ENCODE assay signal across 12 cellular contexts in the genomic region with DNA sequence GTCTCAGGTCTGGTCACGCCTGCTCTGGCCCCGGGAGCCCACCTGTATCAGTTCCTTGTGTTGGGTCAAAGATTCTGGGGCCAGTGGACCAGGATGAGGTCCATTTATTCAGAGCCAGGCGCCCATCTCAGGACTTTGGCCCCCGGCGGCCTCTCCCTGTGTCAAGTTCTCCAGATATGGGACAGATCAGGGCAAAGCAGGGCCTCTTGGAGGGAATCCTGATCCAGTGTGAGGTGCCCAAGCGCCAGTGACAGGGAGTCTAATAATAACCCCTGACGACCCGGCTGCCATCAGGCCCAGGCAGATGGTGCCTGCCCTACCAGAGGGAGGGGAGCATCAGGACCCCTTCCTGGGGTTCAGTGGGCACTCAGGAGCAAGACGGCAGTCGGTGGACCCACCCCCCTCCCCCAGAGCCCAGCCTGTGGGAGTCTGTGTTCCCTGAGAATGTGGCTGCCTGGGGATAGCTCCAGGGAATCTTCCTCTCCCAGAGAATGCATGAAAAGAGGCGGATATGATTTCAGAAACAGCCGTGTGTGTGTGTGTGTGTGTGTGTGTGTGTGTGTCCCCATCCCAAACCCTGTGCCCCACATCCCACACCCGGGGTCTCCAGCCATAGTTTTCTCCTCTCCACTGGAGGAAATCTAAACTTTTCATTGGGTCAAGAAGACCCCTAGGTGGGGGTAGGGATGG. TPM values are rescaled to one million over a fixed set of nuclear protein-coding genes. Genes with fewer than 3 reads are reported as not detected.
DNase-seq lines count a peak whose midpoint lies in the region; ATAC-seq and TF ChIP-seq lines count a peak whose summit lies in the region.
"Had no signal": no experiment of that assay in that cellular context is flagged by ENCODE, and none has a peak within 500 bp of the region (broad histone marks: within the 10 kb centered on the region; RNA-seq: fewer than 3 reads in every experiment).

No MANE protein-coding gene starts in this region.

- peak overlapping the region; percentile 54 to 74 (median 64) for H3K4me3 ChIP-seq in BLaER1 treated with 17β-estradiol and CSF1 and Interleukin-3, amounts not matched to agents 10 nM and 100 nM
- H3K4me3 ChIP-seq in HEK293 (ENCODE audit: low read depth, low read length): no peak overlapping the region

- no peaks in the 10 kb centered on the region for H3K9me3 ChIP-seq in BLaER1 treated with 17β-estradiol and CSF1 and Interleukin-3, amounts not matched to agents 10 nM and 100 nM (replicated peaks in 1 of 11)
- no peaks in the 10 kb centered on the region for H3K9me3 ChIP-seq in HEK293 (ENCODE audit: control insufficient read depth, insufficient read depth, low read depth, low read length)

- H3K27me3 Mint-ChIP-seq in central memory CD8-positive, alpha-beta T cell: no peaks in the 10 kb centered on the region
- H3K27me3 Mint-ChIP-seq in natural killer cell (ENCODE audit: low read depth in 2 of 2): no peaks in the 10 kb centered on the region

- H3K4me3 Mint-ChIP-seq in central memory CD8-positive, alpha-beta T cell: peak overlapping the region; percentile 87
- H3K4me3 Mint-ChIP-seq in natural killer cell: peak overlapping the region; percentile 88

- CTCF ChIA-PET in HEK293 (lab: Yijun Ruan, JAX): interaction anchor here (0.6 to 1.5 kb wide), 2 partner anchors 81 to 770 kb away, joined by 3 to 4 read pairs; no protein-coding TSS in a partner anchor

- no peak for DNase-seq in central memory CD8-positive, alpha-beta T cell (ENCODE audit: low spot score in 2 of 2)
- DNase-seq in natural killer cell (no peak), NCI-H345 (lab: John Stamatoyannopoulos, UW) (no peak), NOMO-1 treated with dmso at 0.1 percent for 144 hours (lab: John Stamatoyannopoulos, UW; ENCODE audit: unreplicated experiment) (no peak), iPS-NIHi7 (ENCODE audit: extremely low spot score) (no peak)
- no peak for DNase-seq in activated CD8-positive, alpha-beta memory T cell treated with anti-CD3 and anti-CD28 coated beads, Interleukin-2, amount 50 U/mL, for 4 hours
- DNase-seq: central memory CD4-positive, alpha-beta T cell; DMS79 treated with DMSO at 0.1 percent for 48 hours; NCI-H510A treated with DMSO at 0.1 percent for 48 hours had no signal

- no peaks in the 10 kb centered on the region; a peak in 1 of 22 replicates for H3K27me3 ChIP-seq in BLaER1 treated with 17β-estradiol and CSF1 and Interleukin-3, amounts not matched to agents 10 nM and 100 nM

- no peaks in the 10 kb centered on the region for H3K9me3 Mint-ChIP-seq in central memory CD8-positive, alpha-beta T cell
- peaks cover 0 to 2% of the 10 kb centered on the region in 2 donors for H3K9me3 Mint-ChIP-seq in natural killer cell

- peaks cover 38 to 85% (median 67%) of the 10 kb centered on the region in 11 experiments for H4K20me1 ChIP-seq in BLaER1 treated with 17β-estradiol and CSF1 and Interleukin-3, amounts not matched to agents 10 nM and 100 nM

- POLR2A ChIA-PET in HEK293 (lab: Yijun Ruan, JAX): no interaction called here

- H3K9ac ChIP-seq in BLaER1 treated with 17β-estradiol and CSF1 and Interleukin-3, amounts not matched to agents 10 nM and 100 nM: peak overlapping the region in 10 of 11 experiments; percentile 57 to 100 (median 76); a peak in 19 of 22 replicates
- H3K9ac ChIP-seq: parathyroid adenoma had no signal

- H3K36me3 ChIP-seq in BLaER1 treated with 17β-estradiol and CSF1 and Interleukin-3, amounts not matched to agents 10 nM and 100 nM: peaks cover 14 to 22% (median 17%) of the 10 kb centered on the region in 11 experiments
- H3K36me3 ChIP-seq in HEK293 (ENCODE audit: control insufficient read depth in 2 of 2, insufficient read depth in 1 of 2, low read length in 2 of 2): peaks cover 4 to 19% of the 10 kb centered on the region in 2 experiments; a peak in 2 of 3 replicates

- no peak for ATAC-seq in central memory CD8-positive, alpha-beta T cell (replicated peaks; ENCODE audit: extremely low read depth, poor library complexity, severe bottlenecking)
- no peak for ATAC-seq in natural killer cell

- peaks cover 20% of the 10 kb centered on the region for H3K36me3 Mint-ChIP-seq in central memory CD8-positive, alpha-beta T cell (ENCODE audit: insufficient read depth)
- H3K36me3 Mint-ChIP-seq in natural killer cell: no peaks in the 10 kb centered on the region

- intact Hi-C loops in natural killer cell (cut with micrococcal nuclease): loop anchor here (5.0 kb wide), 2 partner anchors 68 to 143 kb away; no protein-coding TSS in a partner anchor

- peak overlapping the region in 7 of 11 experiments; percentile 2 to 86 (median 75); a peak in 12 of 22 replicates for H3K27ac ChIP-seq in BLaER1 treated with 17β-estradiol and CSF1 and Interleukin-3, amounts not matched to agents 10 nM and 100 nM
- H3K27ac ChIP-seq in HEK293 (ENCODE audit: extremely low read depth, low read depth, low read length): no peak overlapping the region
- H3K27ac ChIP-seq: parathyroid adenoma had no signal

- H3K4me1 Mint-ChIP-seq in central memory CD8-positive, alpha-beta T cell: peaks cover 56% of the 10 kb centered on the region
- H3K4me1 Mint-ChIP-seq in natural killer cell: peaks cover 30 to 34% of the 10 kb centered on the region in 2 donors

- peaks cover 65 to 78% (median 73%) of the 10 kb centered on the region in 10 experiments for H3K4me1 ChIP-seq in BLaER1 treated with 17β-estradiol and CSF1 and Interleukin-3, amounts not matched to agents 10 nM and 100 nM
- H3K4me1 ChIP-seq in HEK293 (ENCODE audit: control insufficient read depth, insufficient read depth, low read length): no peaks in the 10 kb centered on the region

- peak overlapping the region; percentile 95 for H3K27ac Mint-ChIP-seq in central memory CD8-positive, alpha-beta T cell (ENCODE audit: low read depth)
- H3K27ac Mint-ChIP-seq in natural killer cell: peak overlapping the region; percentile 23 to 91

- TF ChIP-seq CTCF in HEK293 (tag by site-specific recombination; IDR thresholded peaks at IDR 0.05) (no peak), natural killer cell (IDR thresholded peaks at IDR 0.05) (no peak)

- H3K4me2 ChIP-seq in BLaER1 treated with 17β-estradiol and CSF1 and Interleukin-3, amounts not matched to agents 10 nM and 100 nM: peak overlapping the region; percentile 90 to 100 (median 96)

TF ChIP-seq in HEK293, 187 proteins besides CTCF, POLR2A, EP300 and RAD21:
- TF ChIP-seq ZNF610 (tag by site-specific recombination; IDR thresholded peaks at IDR 0.05; ENCODE audit: borderline replicate concordance) (no peak), ZFP3 (tag by site-specific recombination; IDR thresholded peaks at IDR 0.05; ENCODE audit: low read depth) (no peak), ZNF623 (tag by site-specific recombination; IDR thresholded peaks at IDR 0.05) (no peak), GLI2 (tag by site-specific recombination; IDR thresholded peaks at IDR 0.05; ENCODE audit: borderline replicate concordance, low read depth) (no peak), ZBTB26 (tag by site-specific recombination; optimal IDR thresholded peaks at IDR 0.05) (no peak), ZFHX2 (tag by site-specific recombination; conservative IDR thresholded peaks at IDR 0.05) (peak; percentile 25; the same call in 1 of the 2 replicates), ZIC2 (tag by site-specific recombination; IDR thresholded peaks at IDR 0.05) (peak; percentile 45; the same call in 1 of the 2 replicates)
TF ChIP-seq in HEK293: peak in this region for 2.

RNA-seq across cellular contexts. Expression of gene TTYH2, which starts 1.4 kb away (rescaled TPM):
- 1 to 10 TPM; 4.3 to 7.9 (median 4.8) TPM for total RNA-seq in natural killer cell

RNA-seq across cellular contexts. Expression of gene RPL38, which starts 11.3 kb away (rescaled TPM):
- 100 to 1,000 TPM; 560 to 802 (median 759) TPM for total RNA-seq in natural killer cell

RNA-seq across cellular contexts. Expression of gene DNAI2, which starts 59.2 kb away (rescaled TPM):
- 1 to 10 TPM in 2 of 3 donors, under 1 TPM in 1; 0.35 to 1.8 (median 1.2) TPM for total RNA-seq in natural killer cell
